In genomic region chr3:156978471-156978961, GRCh38 we compare ENCODE assay signal across 9 cellular contexts.
DNase-seq lines count a peak whose midpoint lies in the region; ATAC-seq and TF ChIP-seq lines count a peak whose summit lies in the region.
"Had no signal": no experiment of that assay in that cellular context is flagged by ENCODE, and none has a peak within 500 bp of the region (broad histone marks: within the 10 kb centered on the region; RNA-seq: fewer than 3 reads in every experiment).

No MANE protein-coding gene starts in this region.

- no peaks in the 10 kb centered on the region for H3K27me3 ChIP-seq in H9 (ENCODE audit: insufficient read depth, low read length)

- no peak overlapping the region for H4K91ac ChIP-seq in H9 (ENCODE audit: insufficient read length, low read depth, low read length)

- H4K8ac ChIP-seq in H9 (replicated peaks; ENCODE audit: insufficient read length, low read depth, low read length), result no peak overlapping the region

- H3K27me3 Mint-ChIP-seq in activated T-helper 1 cell treated with anti-CD3 and anti-CD28 coated beads, Interleukin-12 subunit alpha, Interleukin-12 subunit beta, Interleukin-2, Interleukin-4 antibody, amounts not matched to agents 30 ng/mL and 10 ng/mL and 1 ng/mL, durations not matched to agents 14 hours and 24 hours and 36 hours (ENCODE audit: insufficient read depth), result peaks cover 8% of the 10 kb centered on the region
- no peaks in the 10 kb centered on the region for H3K27me3 Mint-ChIP-seq in H9 (ENCODE audit: low read depth)
- H3K27me3 Mint-ChIP-seq: activated CD4-positive, alpha-beta T cell treated with anti-CD3 and anti-CD28 coated beads for 36 hours had no signal

- H2BK5ac ChIP-seq in H9 (ENCODE audit: insufficient read length, low read length), result no peak overlapping the region

- H2BK15ac ChIP-seq in H9 (ENCODE audit: low read depth, low read length), result no peak overlapping the region

- TF ChIP-seq CTCF in fibroblast of villous mesenchyme (IDR thresholded peaks at IDR 0.05; ENCODE audit: insufficient read depth, low read depth, low read length) (no peak), H9 (conservative IDR thresholded peaks at IDR 0.05) (no peak)

- WGBS in H9 (ENCODE audit: extremely low coverage, insufficient read length, low lambda C conversion rate), result no CpG with 5 or more reads among the region's 2 CpGs

- no peaks in the 10 kb centered on the region for H3K9me3 ChIP-seq in H9 (ENCODE audit: control insufficient read depth, low read depth, low read length)

- no peak overlapping the region for H3K4me3 ChIP-seq in fibroblast of villous mesenchyme (ENCODE audit: low read depth, low read length)

- H2BK12ac ChIP-seq in H9 (ENCODE audit: insufficient read length, low read depth, low read length), result no peak overlapping the region

- H3K56ac ChIP-seq in H9 (ENCODE audit: insufficient read length, low read depth, low read length), result no peak overlapping the region

- H3K36me3 Mint-ChIP-seq in activated T-helper 1 cell treated with anti-CD3 and anti-CD28 coated beads, Interleukin-12 subunit alpha, Interleukin-12 subunit beta, Interleukin-2, Interleukin-4 antibody, amounts not matched to agents 30 ng/mL and 10 ng/mL and 1 ng/mL, durations not matched to agents 14 hours and 24 hours and 36 hours (ENCODE audit: low read depth), result no peaks in the 10 kb centered on the region
- H3K36me3 Mint-ChIP-seq in H9 (ENCODE audit: insufficient read depth in 1 of 3, low read depth in 3 of 3), result no peaks in the 10 kb centered on the region

- H3K4me1 Mint-ChIP-seq in activated T-helper 1 cell treated with anti-CD3 and anti-CD28 coated beads, Interleukin-12 subunit alpha, Interleukin-12 subunit beta, Interleukin-2, Interleukin-4 antibody, amounts not matched to agents 30 ng/mL and 10 ng/mL and 1 ng/mL, durations not matched to agents 14 hours and 24 hours and 36 hours (ENCODE audit: low read depth), result no peaks in the 10 kb centered on the region
- peaks cover 8% of the 10 kb centered on the region in 2 experiments for H3K4me1 Mint-ChIP-seq in H9
- H3K4me1 Mint-ChIP-seq: activated CD4-positive, alpha-beta T cell treated with anti-CD3 and anti-CD28 coated beads for 36 hours had no signal

- no peak overlapping the region for H3K18ac ChIP-seq in H9 (ENCODE audit: insufficient read length, low read depth, low read length)

- no peaks in the 10 kb centered on the region for H3K79me1 ChIP-seq in H9 (ENCODE audit: insufficient read depth, low read depth, low read length, poor library complexity, severe bottlenecking)

- H3K9ac ChIP-seq in H9 (ENCODE audit: extremely low read depth, insufficient read length, low read length), result no peak overlapping the region

- no peak overlapping the region for H3K4me3 Mint-ChIP-seq in activated T-helper 1 cell treated with anti-CD3 and anti-CD28 coated beads, Interleukin-12 subunit alpha, Interleukin-12 subunit beta, Interleukin-2, Interleukin-4 antibody, amounts not matched to agents 30 ng/mL and 10 ng/mL and 1 ng/mL, durations not matched to agents 14 hours and 24 hours and 36 hours
- H3K4me3 Mint-ChIP-seq in H9, result no peak overlapping the region
- H3K4me3 Mint-ChIP-seq: activated CD4-positive, alpha-beta T cell treated with anti-CD3 and anti-CD28 coated beads for 36 hours had no signal

- no peak overlapping the region for H4K5ac ChIP-seq in H9 (ENCODE audit: insufficient read length, low read depth, low read length)

- H2BK120ac ChIP-seq in H9 (ENCODE audit: low read depth, low read length, poor library complexity, severe bottlenecking), result no peak overlapping the region

- no peak overlapping the region for H3K4ac ChIP-seq in H9 (ENCODE audit: low read depth, low read length)

- H3K4me1 ChIP-seq in H9 (ENCODE audit: insufficient read depth, low read length), result no peaks in the 10 kb centered on the region

- no peak overlapping the region for H3K4me2 ChIP-seq in H9 (ENCODE audit: insufficient read depth, insufficient read length, low read length)

- no peak overlapping the region for H3K23ac ChIP-seq in H9 (ENCODE audit: insufficient read length, low read depth, low read length)

- no peaks in the 10 kb centered on the region for H3K23me2 ChIP-seq in H9 (ENCODE audit: insufficient read length, low read depth, low read length, poor library complexity, severe bottlenecking)

- no peak overlapping the region for H2AK5ac ChIP-seq in H9 (ENCODE audit: insufficient read length, low read length)

- H3K9me3 Mint-ChIP-seq in activated T-helper 1 cell treated with anti-CD3 and anti-CD28 coated beads, Interleukin-12 subunit alpha, Interleukin-12 subunit beta, Interleukin-2, Interleukin-4 antibody, amounts not matched to agents 30 ng/mL and 10 ng/mL and 1 ng/mL, durations not matched to agents 14 hours and 24 hours and 36 hours, result no peaks in the 10 kb centered on the region
- no peaks in the 10 kb centered on the region for H3K9me3 Mint-ChIP-seq in H9

- no peaks in the 10 kb centered on the region for H3K79me2 ChIP-seq in H9 (ENCODE audit: insufficient read depth, low read length)

- no peak overlapping the region for H2AFZ ChIP-seq in H9 (ENCODE audit: low read length)

- no peak overlapping the region for H3K14ac ChIP-seq in H9 (ENCODE audit: insufficient read depth, low read length)

- H3K27ac Mint-ChIP-seq in activated T-helper 1 cell treated with anti-CD3 and anti-CD28 coated beads, Interleukin-12 subunit alpha, Interleukin-12 subunit beta, Interleukin-2, Interleukin-4 antibody, amounts not matched to agents 30 ng/mL and 10 ng/mL and 1 ng/mL, durations not matched to agents 14 hours and 24 hours and 36 hours, result no peak overlapping the region
- 0 out of 7 replicates have a peak overlapping the region, but pooled peaks of 1 of the 3 experiments have one; percentile 20 for H3K27ac Mint-ChIP-seq in H9
- H3K27ac Mint-ChIP-seq: activated CD4-positive, alpha-beta T cell treated with anti-CD3 and anti-CD28 coated beads for 36 hours had no signal

- no peak overlapping the region for H3K27ac ChIP-seq in H9 (ENCODE audit: insufficient read length, low read depth, low read length)

- intact Hi-C loops in activated T-helper 1 cell treated with anti-CD3 and anti-CD28 coated beads, Interleukin-12 subunit alpha, Interleukin-12 subunit beta, Interleukin-2, Interleukin-4 antibody, amounts not matched to agents 30 ng/mL and 10 ng/mL and 1 ng/mL, durations not matched to agents 14 hours and 24 hours and 36 hours (cut with micrococcal nuclease), result no loop called here

- no peaks in the 10 kb centered on the region for H4K20me1 ChIP-seq in H9 (ENCODE audit: control insufficient read depth, insufficient read depth, insufficient read length)

- H2BK20ac ChIP-seq in H9 (ENCODE audit: low read depth, low read length, poor library complexity, severe bottlenecking), result no peak overlapping the region

- peak; percentile 6 for DNase-seq in GM03348 (ENCODE audit: low spot score)
- DNase-seq in fibroblast of villous mesenchyme (ENCODE audit: low read depth), result peak; percentile 3
- DNase-seq in activated T-helper 1 cell treated with anti-CD3 and anti-CD28 coated beads, Interleukin-12 subunit alpha, Interleukin-12 subunit beta, Interleukin-2, Interleukin-4 antibody, amounts not matched to agents 30 ng/mL and 10 ng/mL and 1 ng/mL, durations not matched to agents 14 hours and 24 hours and 36 hours (ENCODE audit: low spot score), result no peak
- no peak for DNase-seq in stimulated activated CD4-positive, alpha-beta T cell treated with anti-CD3 and anti-CD28 coated beads, Interleukin-1b, Interleukin-23, amount 100 ng/mL, for 48 hours
- no peak for DNase-seq in DMS79 treated with DMSO at 0.1 percent for 48 hours (lab: John Stamatoyannopoulos, UW)
- DNase-seq in H9, result no peak
- DNase-seq: activated CD4-positive, alpha-beta T cell treated with anti-CD3 and anti-CD28 coated beads for 36 hours had no signal

- ATAC-seq in GM21515 (IDR thresholded peaks at IDR 0.05; ENCODE audit: unreplicated experiment), result peak; percentile 96
- peak; percentile 93 for ATAC-seq in HG03575 (IDR thresholded peaks at IDR 0.05; ENCODE audit: extremely low read depth, insufficient number of reproducible peaks, low FRiP score, unreplicated experiment)
- ATAC-seq: activated CD4-positive, alpha-beta T cell treated with anti-CD3 and anti-CD28 coated beads for 36 hours had no signal

- no peak overlapping the region for H3T11ph ChIP-seq in H9 (ENCODE audit: low read length)

Comparison
In these comparisons a context has a peak if more than half of its experiments do, and no peak if none do; other contexts are left out.
1. DNase-seq: peak in GM03348 (single experiment) and fibroblast of villous mesenchyme (single experiment); none in activated T-helper 1 cell treated with anti-CD3 and anti-CD28 coated beads, Interleukin-12 subunit alpha, Interleukin-12 subunit beta, Interleukin-2, Interleukin-4 antibody, amounts not matched to agents 30 ng/mL and 10 ng/mL and 1 ng/mL, durations not matched to agents 14 hours and 24 hours and 36 hours (single experiment), stimulated activated CD4-positive, alpha-beta T cell treated with anti-CD3 and anti-CD28 coated beads, Interleukin-1b, Interleukin-23, amount 100 ng/mL, for 48 hours (single experiment), DMS79 treated with DMSO at 0.1 percent for 48 hours (single experiment) and H9 (single experiment).